Comparison of ENCODE assay signal across 8 cellular contexts in the genomic region with DNA sequence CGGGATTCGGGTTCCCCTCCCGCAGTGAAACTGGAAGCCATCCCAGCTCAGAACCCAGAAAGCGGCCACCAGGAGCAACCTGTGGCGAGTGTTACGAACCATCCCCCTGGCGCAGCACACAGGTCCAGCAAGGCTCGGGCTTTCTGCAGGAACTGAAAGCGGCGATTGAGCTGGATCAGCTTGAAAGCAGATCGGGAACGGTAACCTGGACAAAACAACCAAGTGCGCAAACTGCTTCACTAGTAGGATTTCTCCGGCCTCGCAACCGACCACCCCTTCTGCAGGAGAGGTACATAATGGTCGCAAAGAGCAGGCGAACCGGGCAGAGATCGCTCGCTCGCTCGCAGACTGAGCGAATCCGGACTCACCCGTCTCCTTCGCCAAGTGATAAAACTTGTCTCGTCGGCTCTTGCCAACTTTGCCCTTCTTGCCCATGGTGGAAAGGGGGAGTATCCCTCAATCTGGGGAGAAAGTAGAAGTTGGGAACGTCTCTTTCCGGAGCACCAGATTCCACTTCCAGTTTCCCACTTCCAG. TPM values are rescaled to one million over a fixed set of nuclear protein-coding genes. Genes with fewer than 3 reads are reported as not detected.
DNase-seq lines count a peak whose midpoint lies in the region; ATAC-seq, FAIRE-seq and TF ChIP-seq lines count a peak whose summit lies in the region.

No MANE protein-coding gene starts in this region.

- no peaks in the 10 kb centered on the region for H3K9me2 ChIP-seq in Karpas-422 (replicated peaks; ENCODE audit: insufficient read depth, low read length)

- H3K36me3 ChIP-seq in Karpas-422 (ENCODE audit: insufficient read depth, low read length) (peaks cover 50% of the 10 kb centered on the region; the same call in 1 of the 2 replicates), K562 (ENCODE audit: control insufficient read depth, insufficient read depth, low read length) (peaks cover 80% of the 10 kb centered on the region)

- peaks cover 28% of the 10 kb centered on the region for H3K4me1 ChIP-seq in Karpas-422 (ENCODE audit: low read length)
- peaks cover 0 to 16% of the 10 kb centered on the region in 2 experiments; a peak in 3 of 5 replicates for H3K4me1 ChIP-seq in K562 (replicated peaks in 1 of 2; ENCODE audit: control insufficient read depth in 2 of 2, insufficient read depth in 2 of 2, low read length in 2 of 2)

- peak; percentile 77 for DNase-seq in DMS 273 (lab: John Stamatoyannopoulos, UW; ENCODE audit: unreplicated experiment)
- DNase-seq in DMS 273 treated with DMSO at 0.1 percent for 48 hours (lab: John Stamatoyannopoulos, UW): no peak
- DNase-seq in Karpas-422: peak; percentile 67
- DNase-seq in K562 (ENCODE audit: extremely low read depth in 1 of 4, low spot score in 3 of 4): peak in 1 of 4 experiments; percentile 32
- DNase-seq in kidney tubule cell (ENCODE audit: low spot score): peak; percentile 31
- DNase-seq in hippocampal formation (lab: John Stamatoyannopoulos, UW): no peak

- H3K27ac ChIP-seq in Karpas-422 (ENCODE audit: low read length): peak overlapping the region; percentile 81; the same call in 1 of the 2 replicates
- peak overlapping the region; percentile 100 for H3K27ac ChIP-seq in K562 (ENCODE audit: extremely low read depth, low read depth, low read length)
- peak overlapping the region; percentile 99 for H3K27ac ChIP-seq in temporal lobe (ENCODE audit: low read depth, low read length)

- no peaks in the 10 kb centered on the region for H3K9me3 ChIP-seq in Karpas-422 (ENCODE audit: low read length)
- H3K9me3 ChIP-seq in K562 (replicated peaks; ENCODE audit: control insufficient read depth, insufficient read depth, low read depth, low read length): no peaks in the 10 kb centered on the region

- intact Hi-C loops in K562 (cut with micrococcal nuclease): loop anchor here (1.0 kb wide), 1 partner anchor 17 kb away; no protein-coding TSS in a partner anchor

- POLR2A ChIA-PET in K562 (lab: Yijun Ruan, JAX): interaction anchor here (0.7 to 2.0 kb wide), 17 partner anchors 8 to 92 kb away, joined by 3 to 10 read pairs (median 4); a partner anchor contains a TSS

- H3K27me3 ChIP-seq in Karpas-422 (ENCODE audit: low read length) (no peaks in the 10 kb centered on the region), K562 (ENCODE audit: control insufficient read depth in 2 of 2, insufficient read depth in 2 of 2, low read length in 2 of 2) (no peaks in the 10 kb centered on the region)

- BruUV-seq in K562 (replicated peaks; lab: Mats Ljungman, UMichigan): TSS peak; percentile 73

- 0 out of 3 replicates have a peak, but pooled peaks have one; percentile 2 for ATAC-seq in K562
- no peak for ATAC-seq in GM19463 (IDR thresholded peaks at IDR 0.05; ENCODE audit: unreplicated experiment)

- TF ChIP-seq RAD21 in K562 (CRISPR knock-in tag; conservative IDR thresholded peaks at IDR 0.05 in 1 of 2, IDR thresholded peaks at IDR 0.05 in 1 of 2): no peak

- H3K79me2 ChIP-seq in Karpas-422 (ENCODE audit: low read length) (peaks cover 62% of the 10 kb centered on the region), K562 (ENCODE audit: control insufficient read depth, insufficient read depth, low read length) (peaks cover 51% of the 10 kb centered on the region)

- no peak for TF ChIP-seq CTCF in K562 (IDR thresholded peaks at IDR 0.05 in 2 of 3, conservative IDR thresholded peaks at IDR 0.05 in 1 of 3; ENCODE audit: insufficient read depth in 2 of 3, low read depth in 1 of 3, low read length in 3 of 3)

- CTCF ChIA-PET in K562 (lab: Yijun Ruan, JAX; ENCODE audit: low intra/inter-chr PET ratio): no interaction called here

- no peaks in the 10 kb centered on the region for H3K9me1 ChIP-seq in K562 (ENCODE audit: control insufficient read depth, insufficient read depth, low read length)

- under 1% methylated on average over 31 of the region's 31 CpGs for WGBS in K562 (ENCODE audit: insufficient coverage, low coverage, missing lambda C conversion rate)

- in situ Hi-C loops in K562 (cut with MboI): loop anchor here (25.0 kb wide), 1 partner anchor 389 kb away; a partner anchor contains a TSS

- H2AFZ ChIP-seq in Karpas-422 (ENCODE audit: low read length): 0 out of 2 replicates have a peak overlapping the region, but pooled peaks have one; percentile 96
- peak overlapping the region; percentile 100 for H2AFZ ChIP-seq in K562 (ENCODE audit: low read depth, low read length)

- FAIRE-seq in K562 (lab: Jason Lieb, UNC): no peak

- no peak for TF ChIP-seq EP300 in K562 (IDR thresholded peaks at IDR 0.05; ENCODE audit: low read length)

- TF ChIP-seq POLR2A in K562 (conservative IDR thresholded peaks at IDR 0.05): no peak

- H4K20me1 ChIP-seq in Karpas-422 (ENCODE audit: insufficient read depth, low read depth, low read length): peaks cover 29% of the 10 kb centered on the region
- H4K20me1 ChIP-seq in K562 (replicated peaks; ENCODE audit: control insufficient read depth, insufficient read depth, low read length): no peaks in the 10 kb centered on the region

- H3K4me2 ChIP-seq in Karpas-422 (ENCODE audit: low read depth, low read length, poor library complexity, severe bottlenecking): peak overlapping the region; percentile 91
- H3K4me2 ChIP-seq in K562 (ENCODE audit: insufficient read depth, low read length): peak overlapping the region; percentile 99

- peak overlapping the region; percentile 86 for H3K9ac ChIP-seq in Karpas-422 (ENCODE audit: low read length)
- H3K9ac ChIP-seq in K562 (ENCODE audit: insufficient read depth in 1 of 2, low read depth in 2 of 2, low read length in 2 of 2): peak overlapping the region; percentile 97 to 100

- peak overlapping the region; percentile 87 for H3K4me3 ChIP-seq in Karpas-422 (ENCODE audit: low read length)
- peak overlapping the region; percentile 92 for H3K4me3 ChIP-seq in K562

RNA-seq across cellular contexts. Expression of a gene that starts 0.7 kb away (rescaled TPM):
- 26.9 and 49.1 TPM in 2 replicates for total RNA-seq in Karpas-422 (2014; rRNA removed; shearing (Covaris generic); ENCODE audit: low replicate concordance)
- total RNA-seq in K562 (2011; cell fraction: chromatin; rRNA removed; ENCODE audit: low replicate concordance): 149 and 229 TPM in 2 replicates
- 136 and 141 TPM in 2 replicates for total RNA-seq in K562 (2011; cell fraction: nucleolus; rRNA removed)
- total RNA-seq in K562 (2011; cell fraction: nucleoplasm; rRNA removed): 117 and 138 TPM in 2 replicates
- 89.2 and 115 TPM in 2 replicates for total RNA-seq in K562 (2014; rRNA removed)
- 106 and 108 TPM in 2 replicates for total RNA-seq in K562 (2014; rRNA removed; fragmentation: Illumina TruSeq; extraction: Trizol)
- total RNA-seq in K562 (2015; rRNA removed; fragmentation: Illumina TruSeq; extraction: Trizol): 110 and 114 TPM in 2 replicates
- total RNA-seq in K562 (2021): 140 and 161 TPM in 2 replicates
- 138 and 200 TPM in 2 replicates for polyA plus RNA-seq in K562 (2011; rRNA removed)
- polyA plus RNA-seq in K562 (2011; cell fraction: cytosol; rRNA removed): 136 and 152 TPM in 2 replicates
- 155 and 167 TPM in 2 replicates for polyA plus RNA-seq in K562 (2011; cell fraction: nucleus; rRNA removed)
- 137 and 204 TPM in 2 replicates for polyA plus RNA-seq in K562 (2012)
- polyA plus RNA-seq in K562 (2014; fragmentation: Illumina TruSeq; extraction: Trizol): 181 and 184 TPM in 2 replicates
- 100 to 1,000 TPM; 159 to 393 TPM for polyA plus RNA-seq in K562 (2014; fragmentation: Nextera tagmentation; extraction: Ambion mirVana)
- polyA plus RNA-seq in K562 (2014; rRNA removed): 247 and 261 TPM in 2 replicates
- polyA minus RNA-seq in K562 (2011; rRNA and poly(A)+ RNA removed): 260 and 357 TPM in 2 replicates
- 83.3 and 103 TPM in 2 replicates for polyA minus RNA-seq in K562 (2011; cell fraction: cytosol; rRNA and poly(A)+ RNA removed)
- polyA minus RNA-seq in K562 (2011; cell fraction: nucleus; rRNA and poly(A)+ RNA removed): 64.4 and 99.7 TPM in 2 replicates
- total RNA-seq in temporal lobe: 35.4 TPM

RNA-seq across cellular contexts. Expression of a gene that starts 0.9 kb away (rescaled TPM):
- total RNA-seq in Karpas-422 (2014; rRNA removed; shearing (Covaris generic); ENCODE audit: low replicate concordance): 30.7 and 39.5 TPM in 2 replicates
- total RNA-seq in K562 (2011; cell fraction: chromatin; rRNA removed; ENCODE audit: low replicate concordance): 162 and 231 TPM in 2 replicates
- total RNA-seq in K562 (2011; cell fraction: nucleolus; rRNA removed): 125 and 132 TPM in 2 replicates
- total RNA-seq in K562 (2011; cell fraction: nucleoplasm; rRNA removed): 98.4 and 106 TPM in 2 replicates
- total RNA-seq in K562 (2014; rRNA removed) (54.9 and 65.6 TPM in 2 replicates), K562 (2014; rRNA removed; fragmentation: Illumina TruSeq; extraction: Trizol) (50.1 and 54.0 TPM in 2 replicates), K562 (2015; rRNA removed; fragmentation: Illumina TruSeq; extraction: Trizol) (60.7 and 62.2 TPM in 2 replicates), K562 (2021) (46.1 and 51.8 TPM in 2 replicates), temporal lobe (24.1 TPM)
- polyA plus RNA-seq in K562 (2011; rRNA removed) (36.0 and 42.1 TPM in 2 replicates), K562 (2014; fragmentation: Illumina TruSeq; extraction: Trizol) (52.6 and 56.6 TPM in 2 replicates), K562 (2014; fragmentation: Nextera tagmentation; extraction: Ambion mirVana) (10 to 100 TPM; 18.0 to 49.3 TPM), K562 (2014; rRNA removed) (48.5 and 52.4 TPM in 2 replicates)
- polyA plus RNA-seq in K562 (2011; cell fraction: cytosol; rRNA removed): 33.3 and 42.2 TPM in 2 replicates
- polyA plus RNA-seq in K562 (2011; cell fraction: nucleus; rRNA removed): 46.6 and 60.4 TPM in 2 replicates
- 23.3 and 47.3 TPM in 2 replicates for polyA plus RNA-seq in K562 (2012)
- polyA minus RNA-seq in K562 (2011; rRNA and poly(A)+ RNA removed): 51.5 and 77.3 TPM in 2 replicates
- 20.1 and 38.2 TPM in 2 replicates for polyA minus RNA-seq in K562 (2011; cell fraction: cytosol; rRNA and poly(A)+ RNA removed)
- polyA minus RNA-seq in K562 (2011; cell fraction: nucleus; rRNA and poly(A)+ RNA removed): 56.4 and 69.9 TPM in 2 replicates

RNA-seq across cellular contexts. Expression of a gene that starts 15.9 kb away (rescaled TPM):
- total RNA-seq in Karpas-422 (2014; rRNA removed; shearing (Covaris generic); ENCODE audit: low replicate concordance): 103 and 143 TPM in 2 replicates
- total RNA-seq in K562 (2011; cell fraction: chromatin; rRNA removed; ENCODE audit: low replicate concordance): 74.3 and 178 TPM in 2 replicates
- total RNA-seq in K562 (2011; cell fraction: nucleolus; rRNA removed): 107 and 112 TPM in 2 replicates
- total RNA-seq in K562 (2011; cell fraction: nucleoplasm; rRNA removed): 75.0 and 77.1 TPM in 2 replicates
- total RNA-seq in K562 (2014; rRNA removed) (114 and 126 TPM in 2 replicates), K562 (2014; rRNA removed; fragmentation: Illumina TruSeq; extraction: Trizol) (62.5 and 73.1 TPM in 2 replicates), K562 (2015; rRNA removed; fragmentation: Illumina TruSeq; extraction: Trizol) (90.3 and 91.1 TPM in 2 replicates), K562 (2021) (92.0 and 101 TPM in 2 replicates), temporal lobe (4.7 TPM)
- polyA plus RNA-seq in K562 (2011; rRNA removed) (86.3 and 101 TPM in 2 replicates), K562 (2014; fragmentation: Illumina TruSeq; extraction: Trizol) (94.8 and 110 TPM in 2 replicates), K562 (2014; fragmentation: Nextera tagmentation; extraction: Ambion mirVana) (1 to 10 TPM; 1.7 to 5.7 TPM), K562 (2014; rRNA removed) (84.2 and 95.7 TPM in 2 replicates)
- polyA plus RNA-seq in K562 (2011; cell fraction: cytosol; rRNA removed): 87.5 and 128 TPM in 2 replicates
- polyA plus RNA-seq in K562 (2011; cell fraction: nucleus; rRNA removed): 135 and 148 TPM in 2 replicates
- polyA plus RNA-seq in K562 (2012): 75.4 and 102 TPM in 2 replicates
- 54.4 and 63.4 TPM in 2 replicates for polyA minus RNA-seq in K562 (2011; rRNA and poly(A)+ RNA removed)
- 50.4 and 64.0 TPM in 2 replicates for polyA minus RNA-seq in K562 (2011; cell fraction: cytosol; rRNA and poly(A)+ RNA removed)
- 50.4 and 59.0 TPM in 2 replicates for polyA minus RNA-seq in K562 (2011; cell fraction: nucleus; rRNA and poly(A)+ RNA removed)

RNA-seq across cellular contexts. Expression of a gene that starts 46.9 kb away (rescaled TPM):
- total RNA-seq in Karpas-422 (2014; rRNA removed; shearing (Covaris generic); ENCODE audit: low replicate concordance): not detected in 2 replicates
- total RNA-seq in K562 (2011; cell fraction: chromatin; rRNA removed; ENCODE audit: low replicate concordance): not detected in 2 replicates
- total RNA-seq in K562 (2011; cell fraction: nucleolus; rRNA removed): not detected in 2 replicates
- total RNA-seq in K562 (2011; cell fraction: nucleoplasm; rRNA removed): not detected in 2 replicates
- not detected in 2 replicates for total RNA-seq in K562 (2014; rRNA removed)
- not detected in 2 replicates for total RNA-seq in K562 (2014; rRNA removed; fragmentation: Illumina TruSeq; extraction: Trizol)
- not detected in 2 replicates for total RNA-seq in K562 (2015; rRNA removed; fragmentation: Illumina TruSeq; extraction: Trizol)
- total RNA-seq in K562 (2021): not detected in 2 replicates
- not detected in 2 replicates for polyA plus RNA-seq in K562 (2011; rRNA removed)
- not detected in 2 replicates for polyA plus RNA-seq in K562 (2011; cell fraction: cytosol; rRNA removed)
- polyA plus RNA-seq in K562 (2011; cell fraction: nucleus; rRNA removed): not detected in 2 replicates
- 0.17 and 0.39 TPM in 2 replicates for polyA plus RNA-seq in K562 (2012)
- polyA plus RNA-seq in K562 (2014; fragmentation: Illumina TruSeq; extraction: Trizol): not detected in 2 replicates
- not detected for polyA plus RNA-seq in K562 (2014; fragmentation: Nextera tagmentation; extraction: Ambion mirVana)
- polyA plus RNA-seq in K562 (2014; rRNA removed): not detected in 2 replicates
- polyA minus RNA-seq in K562 (2011; rRNA and poly(A)+ RNA removed): not detected in 2 replicates
- not detected in 2 replicates for polyA minus RNA-seq in K562 (2011; cell fraction: cytosol; rRNA and poly(A)+ RNA removed)
- not detected in 2 replicates for polyA minus RNA-seq in K562 (2011; cell fraction: nucleus; rRNA and poly(A)+ RNA removed)
- not detected for total RNA-seq in temporal lobe

RNA-seq across cellular contexts. Expression of a gene that starts 52.6 kb away (rescaled TPM):
- 76.5 and 77.6 TPM in 2 replicates for total RNA-seq in Karpas-422 (2014; rRNA removed; shearing (Covaris generic); ENCODE audit: low replicate concordance)
- 286 and 625 TPM in 2 replicates for total RNA-seq in K562 (2011; cell fraction: chromatin; rRNA removed; ENCODE audit: low replicate concordance)
- total RNA-seq in K562 (2011; cell fraction: nucleolus; rRNA removed): 95.6 and 105 TPM in 2 replicates
- total RNA-seq in K562 (2011; cell fraction: nucleoplasm; rRNA removed): 194 and 282 TPM in 2 replicates
- total RNA-seq in K562 (2014; rRNA removed) (54.0 and 65.1 TPM in 2 replicates), K562 (2014; rRNA removed; fragmentation: Illumina TruSeq; extraction: Trizol) (74.6 and 82.9 TPM in 2 replicates), K562 (2015; rRNA removed; fragmentation: Illumina TruSeq; extraction: Trizol) (80.9 and 87.6 TPM in 2 replicates), K562 (2021) (92.0 and 93.7 TPM in 2 replicates), temporal lobe (61.0 TPM)
- polyA plus RNA-seq in K562 (2011; rRNA removed) (121 and 149 TPM in 2 replicates), K562 (2014; fragmentation: Illumina TruSeq; extraction: Trizol) (128 and 133 TPM in 2 replicates), K562 (2014; fragmentation: Nextera tagmentation; extraction: Ambion mirVana) (10 to 100 TPM; 16.5 to 28.4 TPM), K562 (2014; rRNA removed) (110 and 127 TPM in 2 replicates)
- 26.3 and 46.1 TPM in 2 replicates for polyA plus RNA-seq in K562 (2011; cell fraction: cytosol; rRNA removed)
- polyA plus RNA-seq in K562 (2011; cell fraction: nucleus; rRNA removed): 277 and 361 TPM in 2 replicates
- polyA plus RNA-seq in K562 (2012): 76.8 and 90.5 TPM in 2 replicates
- polyA minus RNA-seq in K562 (2011; rRNA and poly(A)+ RNA removed): 144 and 149 TPM in 2 replicates
- polyA minus RNA-seq in K562 (2011; cell fraction: cytosol; rRNA and poly(A)+ RNA removed): 49.8 and 56.9 TPM in 2 replicates
- polyA minus RNA-seq in K562 (2011; cell fraction: nucleus; rRNA and poly(A)+ RNA removed): 82.4 and 167 TPM in 2 replicates

Comparison
In these comparisons a context has a peak if more than half of its experiments do, and no peak if none do; other contexts are left out.
1. DNase-seq: peak in DMS 273 (single experiment), Karpas-422 (single experiment) and kidney tubule cell (single experiment); none in DMS 273 treated with DMSO at 0.1 percent for 48 hours (single experiment) and hippocampal formation (0 of 2).
2. RNA of a gene that starts 15.9 kb away (total RNA-seq): 103 to 143 TPM in Karpas-422 and 62.5 to 178 TPM in K562; 4.7 TPM in temporal lobe (single experiment); every median in the first group is over 10 times any median in the second.
3. Peak in every context shown above with its lines, with median percentiles within 50 percentile points of each other: H3K27ac ChIP-seq.